ENCODE assay signal across 20 cellular contexts in genomic region chr9:132742821-132743311, GRCh38.
DNase-seq lines count a peak whose midpoint lies in the region; ATAC-seq, FAIRE-seq and TF ChIP-seq lines count a peak whose summit lies in the region.
"Had no signal": no experiment of that assay in that cellular context is flagged by ENCODE, and none has a peak within 500 bp of the region (broad histone marks: within the 10 kb centered on the region; RNA-seq: fewer than 3 reads in every experiment).

No MANE protein-coding gene starts in this region.

- H3K27ac ChIP-seq in DND-41 (ENCODE audit: low read length) (no peak overlapping the region), HEK293 (ENCODE audit: extremely low read depth, low read depth, low read length) (no peak overlapping the region), kidney (ENCODE audit: low read depth in 2 of 2, low read length in 2 of 2) (no peak overlapping the region)
- H3K27ac ChIP-seq: HL-60, SJSA1 had no signal

- peaks cover 40% of the 10 kb centered on the region for H3K4me1 Mint-ChIP-seq in brain

- peak overlapping the region in 3 of 5 experiments; percentile 34 to 62 (median 47) for H3K27ac Mint-ChIP-seq in brain
- H3K27ac Mint-ChIP-seq: CD4-positive, alpha-beta T cell; HFFc6 had no signal

- H3K4me3 ChIP-seq in DND-41 (ENCODE audit: low read depth in 1 of 2, low read length in 2 of 2) (no peak overlapping the region), HEK293 (ENCODE audit: low read depth, low read length) (no peak overlapping the region), kidney (ENCODE audit: low read length in 2 of 2) (no peak overlapping the region)
- H3K4me3 ChIP-seq: SJSA1 had no signal

- H3K9me3 ChIP-seq in DND-41 (ENCODE audit: insufficient read depth, low read length, severe bottlenecking) (no peaks in the 10 kb centered on the region), HEK293 (ENCODE audit: control insufficient read depth, insufficient read depth, low read depth, low read length) (no peaks in the 10 kb centered on the region), kidney (ENCODE audit: control insufficient read depth in 1 of 2, low read length in 2 of 2) (no peaks in the 10 kb centered on the region)
- H3K9me3 ChIP-seq: SJSA1 had no signal

- DNase-seq in DND-41, result peak; percentile 43
- DNase-seq in posterior vena cava (ENCODE audit: low spot score), result peak; percentile 66
- no peak for DNase-seq in stimulated activated CD8-positive, alpha-beta memory T cell treated with anti-CD3 and anti-CD28 coated beads, Interleukin-4, amount 100 ng/mL, for 48 hours
- DNase-seq in activated CD4-positive, CD25-positive, alpha-beta regulatory T cell (lab: John Stamatoyannopoulos, UW), result no peak
- no peak for DNase-seq in kidney
- DNase-seq: ACHN; Calu3; CD4-positive, alpha-beta T cell; DMS79 treated with DMSO at 0.1 percent for 48 hours; GDM1; HFFc6; KBM-7; NCI-H1092; NCI-H1694; NCI-H510A had no signal

- H3K79me2 ChIP-seq in DND-41 (ENCODE audit: insufficient read depth, low read length), result no peaks in the 10 kb centered on the region

- H4K20me1 ChIP-seq in DND-41 (ENCODE audit: insufficient read depth, low read length), result no peaks in the 10 kb centered on the region

- no peaks in the 10 kb centered on the region for H3K9me3 Mint-ChIP-seq in brain
- H3K9me3 Mint-ChIP-seq: CD4-positive, alpha-beta T cell; HFFc6 had no signal

- no peak overlapping the region for H2AFZ ChIP-seq in DND-41 (ENCODE audit: low read depth, low read length)

- peak overlapping the region in 1 of 5 experiments; percentile 23 for H3K4me3 Mint-ChIP-seq in brain
- H3K4me3 Mint-ChIP-seq: CD4-positive, alpha-beta T cell; HFFc6 had no signal

- H3K4me1 ChIP-seq in DND-41 (ENCODE audit: insufficient read depth, low read length), result peaks cover 2% of the 10 kb centered on the region; the same call in 1 of the 2 replicates
- peaks cover 21% of the 10 kb centered on the region; the same call in 1 of the 2 replicates for H3K4me1 ChIP-seq in HEK293 (ENCODE audit: control insufficient read depth, insufficient read depth, low read length)
- H3K4me1 ChIP-seq in kidney (ENCODE audit: control insufficient read depth in 1 of 2, insufficient read depth in 1 of 2, low read depth in 1 of 2, low read length in 2 of 2), result no peaks in the 10 kb centered on the region
- H3K4me1 ChIP-seq: SJSA1 had no signal

- no peak for TF ChIP-seq CTCF in DND-41 (IDR thresholded peaks at IDR 0.05; ENCODE audit: borderline replicate concordance, extremely low read depth, low read length, poor library complexity, severe bottlenecking)
- TF ChIP-seq CTCF in HEK293 (tag by site-specific recombination; IDR thresholded peaks at IDR 0.05), result no peak
- no peak for TF ChIP-seq CTCF in brain (conservative IDR thresholded peaks at IDR 0.05)
- no peak for TF ChIP-seq CTCF in kidney (IDR thresholded peaks at IDR 0.05; ENCODE audit: borderline replicate concordance, extremely low read depth, insufficient read depth)

- POLR2A ChIA-PET in HEK293 (lab: Yijun Ruan, JAX), result no interaction called here

- peaks cover 29% of the 10 kb centered on the region for H3K27me3 Mint-ChIP-seq in brain

- H3K36me3 ChIP-seq in DND-41 (ENCODE audit: insufficient read depth, low read length), result no peaks in the 10 kb centered on the region
- no peaks in the 10 kb centered on the region for H3K36me3 ChIP-seq in HEK293 (ENCODE audit: control insufficient read depth in 2 of 2, insufficient read depth in 1 of 2, low read length in 2 of 2)
- H3K36me3 ChIP-seq in kidney (ENCODE audit: control insufficient read depth in 1 of 2, insufficient read depth in 2 of 2, low read length in 2 of 2), result no peaks in the 10 kb centered on the region
- H3K36me3 ChIP-seq: SJSA1 had no signal

- no peak overlapping the region for H3K4me2 ChIP-seq in DND-41 (ENCODE audit: insufficient read depth, low read length)

- ATAC-seq in DND-41 (ENCODE audit: insufficient read depth, low read depth), result peak; percentile 78

- H3K36me3 Mint-ChIP-seq in brain, result no peaks in the 10 kb centered on the region

- intact Hi-C loops in posterior vena cava (cut with DNase I), result no loop called here
- intact Hi-C loops in kidney (cut with DNase I), result no loop called here

- H3K9ac ChIP-seq in DND-41 (ENCODE audit: low read depth, low read length) (no peak overlapping the region), kidney (ENCODE audit: low read length in 2 of 2) (no peak overlapping the region)

- peaks cover 6% of the 10 kb centered on the region for H3K27me3 ChIP-seq in DND-41 (ENCODE audit: insufficient read depth, low read length, poor library complexity)
- H3K27me3 ChIP-seq: SJSA1 had no signal

- no peak for FAIRE-seq in kidney (lab: Jason Lieb, UNC)
- FAIRE-seq: GM19239 had no signal

- CTCF ChIA-PET in HEK293 (lab: Yijun Ruan, JAX), result no interaction called here

TF ChIP-seq in HEK293, 187 proteins besides CTCF, POLR2A, EP300 and RAD21:
- TF ChIP-seq ZIC2 (tag by site-specific recombination; IDR thresholded peaks at IDR 0.05) (peak; percentile 49), PRDM2 (tag by site-specific recombination; IDR thresholded peaks at IDR 0.05; ENCODE audit: borderline replicate concordance) (no peak)

Comparison
In these comparisons a context has a peak if more than half of its experiments do, and no peak if none do; other contexts are left out.
1. DNase-seq: peak in DND-41 (single experiment) and posterior vena cava (single experiment); none in stimulated activated CD8-positive, alpha-beta memory T cell treated with anti-CD3 and anti-CD28 coated beads, Interleukin-4, amount 100 ng/mL, for 48 hours (single experiment), activated CD4-positive, CD25-positive, alpha-beta regulatory T cell (0 of 4) and kidney (single experiment).